1 cellular context compared by ENCODE assay signal in genomic region chr10:72260588-72261322, GRCh38.
TF ChIP-seq lines count a peak whose summit lies in the region.

No MANE protein-coding gene starts in this region.

TF ChIP-seq in HepG2, 621 proteins besides CTCF, POLR2A, EP300 and RAD21 (continued from another document and continues in another):
- TF ChIP-seq, protein P1, sequence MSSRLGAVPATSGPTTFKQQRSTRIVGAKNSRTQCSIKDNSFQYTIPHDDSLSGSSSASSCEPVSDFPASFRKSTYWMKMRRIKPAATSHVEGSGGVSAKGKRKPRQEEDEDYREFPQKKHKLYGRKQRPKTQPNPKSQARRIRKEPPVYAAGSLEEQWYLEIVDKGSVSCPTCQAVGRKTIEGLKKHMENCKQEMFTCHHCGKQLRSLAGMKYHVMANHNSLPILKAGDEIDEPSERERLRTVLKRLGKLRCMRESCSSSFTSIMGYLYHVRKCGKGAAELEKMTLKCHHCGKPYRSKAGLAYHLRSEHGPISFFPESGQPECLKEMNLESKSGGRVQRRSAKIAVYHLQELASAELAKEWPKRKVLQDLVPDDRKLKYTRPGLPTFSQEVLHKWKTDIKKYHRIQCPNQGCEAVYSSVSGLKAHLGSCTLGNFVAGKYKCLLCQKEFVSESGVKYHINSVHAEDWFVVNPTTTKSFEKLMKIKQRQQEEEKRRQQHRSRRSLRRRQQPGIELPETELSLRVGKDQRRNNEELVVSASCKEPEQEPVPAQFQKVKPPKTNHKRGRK (CRISPR knock-in tag; IDR thresholded peaks at IDR 0.05) = 0 out of 2 replicates have a peak, but pooled peaks have one; percentile 9
- TF ChIP-seq ARID3A (IDR thresholded peaks at IDR 0.05; ENCODE audit: low read depth, low read length) (no peak), TAF15 (IDR thresholded peaks at IDR 0.05; ENCODE audit: low read depth, low read length, poor library complexity, severe bottlenecking) (no peak), MIER3 (CRISPR knock-in tag; IDR thresholded peaks at IDR 0.05; ENCODE audit: borderline replicate concordance) (no peak; the same call in 1 of the 2 replicates), ZNF569 (CRISPR knock-in tag; IDR thresholded peaks at IDR 0.05; ENCODE audit: borderline replicate concordance) (no peak), RAD51 (IDR thresholded peaks at IDR 0.05; ENCODE audit: borderline replicate concordance) (no peak), ZNF260 (CRISPR knock-in tag; IDR thresholded peaks at IDR 0.05; ENCODE audit: borderline replicate concordance, low read depth) (no peak), ZNF562 (CRISPR knock-in tag; IDR thresholded peaks at IDR 0.05; ENCODE audit: borderline replicate concordance) (no peak), ZC3H4 (CRISPR knock-in tag; IDR thresholded peaks at IDR 0.05; ENCODE audit: borderline replicate concordance) (no peak), TOPORS (CRISPR knock-in tag; IDR thresholded peaks at IDR 0.05) (0 out of 2 replicates have a peak, but pooled peaks have one; percentile 22), PHB2 (IDR thresholded peaks at IDR 0.05; ENCODE audit: partially characterized antibody) (no peak), CSRNP2 (CRISPR knock-in tag; conservative IDR thresholded peaks at IDR 0.05; ENCODE audit: low read depth) (no peak), MTA3 (CRISPR knock-in tag; IDR thresholded peaks at IDR 0.05) (no peak), SP2 (CRISPR knock-in tag; IDR thresholded peaks at IDR 0.05) (no peak), TCF12 (IDR thresholded peaks at IDR 0.05) (no peak), TCF12 (CRISPR knock-in tag; IDR thresholded peaks at IDR 0.05) (peak; percentile 43; the same call in 1 of the 2 replicates), HNRNPH1 (optimal IDR thresholded peaks at IDR 0.05; ENCODE audit: low read depth, low read length) (no peak), ZNF75D (CRISPR knock-in tag; IDR thresholded peaks at IDR 0.05; ENCODE audit: borderline replicate concordance) (no peak), ZSCAN31 (CRISPR knock-in tag; IDR thresholded peaks at IDR 0.05; ENCODE audit: low read depth) (peak; percentile 41; the same call in 1 of the 2 replicates), ZNF567 (CRISPR knock-in tag; IDR thresholded peaks at IDR 0.05; ENCODE audit: borderline replicate concordance) (0 out of 2 replicates have a peak, but pooled peaks have one; percentile 83), HNRNPUL1 (IDR thresholded peaks at IDR 0.05; ENCODE audit: low read depth, low read length) (no peak), HNF1B (CRISPR knock-in tag; IDR thresholded peaks at IDR 0.05) (peak; percentile 86), ATF1 (CRISPR knock-in tag; IDR thresholded peaks at IDR 0.05) (0 out of 2 replicates have a peak, but pooled peaks have one; percentile 12), ZFP41 (CRISPR knock-in tag; IDR thresholded peaks at IDR 0.05; ENCODE audit: borderline replicate concordance) (peak; percentile 35; the same call in 1 of the 2 replicates), EZH2 (conservative IDR thresholded peaks at IDR 0.05; ENCODE audit: low read depth, low read length) (no peak), RNF2 (conservative IDR thresholded peaks at IDR 0.05; ENCODE audit: low read depth) (no peak), HDAC6 (IDR thresholded peaks at IDR 0.05; ENCODE audit: low read depth, low read length) (no peak), ISX (CRISPR knock-in tag; conservative IDR thresholded peaks at IDR 0.05) (no peak), HOXA5 (CRISPR knock-in tag; IDR thresholded peaks at IDR 0.05) (peak; percentile 21), MTA1 (CRISPR knock-in tag; IDR thresholded peaks at IDR 0.05; ENCODE audit: borderline replicate concordance) (peak; percentile 68; the same call in 1 of the 2 replicates), ZFP36 (IDR thresholded peaks at IDR 0.05; ENCODE audit: borderline replicate concordance, low read depth, low read length, partially characterized antibody) (no peak), ZNF550 (CRISPR knock-in tag; IDR thresholded peaks at IDR 0.05; ENCODE audit: borderline replicate concordance) (no peak)
- TF ChIP-seq, protein P2, sequence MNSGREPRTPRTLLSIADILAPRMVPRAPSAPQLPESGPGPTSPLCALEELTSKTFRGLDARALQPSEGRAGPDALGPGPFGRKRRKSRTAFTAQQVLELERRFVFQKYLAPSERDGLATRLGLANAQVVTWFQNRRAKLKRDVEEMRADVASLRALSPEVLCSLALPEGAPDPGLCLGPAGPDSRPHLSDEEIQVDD (CRISPR knock-in tag; IDR thresholded peaks at IDR 0.05; ENCODE audit: borderline replicate concordance) = no peak
- TF ChIP-seq, protein P3, sequence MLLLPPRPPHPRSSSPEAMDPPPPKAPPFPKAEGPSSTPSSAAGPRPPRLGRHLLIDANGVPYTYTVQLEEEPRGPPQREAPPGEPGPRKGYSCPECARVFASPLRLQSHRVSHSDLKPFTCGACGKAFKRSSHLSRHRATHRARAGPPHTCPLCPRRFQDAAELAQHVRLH (CRISPR knock-in tag; IDR thresholded peaks at IDR 0.05; ENCODE audit: borderline replicate concordance, low read depth) = peak; percentile 97
- TF ChIP-seq, protein P4, sequence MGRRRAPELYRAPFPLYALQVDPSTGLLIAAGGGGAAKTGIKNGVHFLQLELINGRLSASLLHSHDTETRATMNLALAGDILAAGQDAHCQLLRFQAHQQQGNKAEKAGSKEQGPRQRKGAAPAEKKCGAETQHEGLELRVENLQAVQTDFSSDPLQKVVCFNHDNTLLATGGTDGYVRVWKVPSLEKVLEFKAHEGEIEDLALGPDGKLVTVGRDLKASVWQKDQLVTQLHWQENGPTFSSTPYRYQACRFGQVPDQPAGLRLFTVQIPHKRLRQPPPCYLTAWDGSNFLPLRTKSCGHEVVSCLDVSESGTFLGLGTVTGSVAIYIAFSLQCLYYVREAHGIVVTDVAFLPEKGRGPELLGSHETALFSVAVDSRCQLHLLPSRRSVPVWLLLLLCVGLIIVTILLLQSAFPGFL (CRISPR knock-in tag; IDR thresholded peaks at IDR 0.05) = no peak
- TF ChIP-seq, protein P5, sequence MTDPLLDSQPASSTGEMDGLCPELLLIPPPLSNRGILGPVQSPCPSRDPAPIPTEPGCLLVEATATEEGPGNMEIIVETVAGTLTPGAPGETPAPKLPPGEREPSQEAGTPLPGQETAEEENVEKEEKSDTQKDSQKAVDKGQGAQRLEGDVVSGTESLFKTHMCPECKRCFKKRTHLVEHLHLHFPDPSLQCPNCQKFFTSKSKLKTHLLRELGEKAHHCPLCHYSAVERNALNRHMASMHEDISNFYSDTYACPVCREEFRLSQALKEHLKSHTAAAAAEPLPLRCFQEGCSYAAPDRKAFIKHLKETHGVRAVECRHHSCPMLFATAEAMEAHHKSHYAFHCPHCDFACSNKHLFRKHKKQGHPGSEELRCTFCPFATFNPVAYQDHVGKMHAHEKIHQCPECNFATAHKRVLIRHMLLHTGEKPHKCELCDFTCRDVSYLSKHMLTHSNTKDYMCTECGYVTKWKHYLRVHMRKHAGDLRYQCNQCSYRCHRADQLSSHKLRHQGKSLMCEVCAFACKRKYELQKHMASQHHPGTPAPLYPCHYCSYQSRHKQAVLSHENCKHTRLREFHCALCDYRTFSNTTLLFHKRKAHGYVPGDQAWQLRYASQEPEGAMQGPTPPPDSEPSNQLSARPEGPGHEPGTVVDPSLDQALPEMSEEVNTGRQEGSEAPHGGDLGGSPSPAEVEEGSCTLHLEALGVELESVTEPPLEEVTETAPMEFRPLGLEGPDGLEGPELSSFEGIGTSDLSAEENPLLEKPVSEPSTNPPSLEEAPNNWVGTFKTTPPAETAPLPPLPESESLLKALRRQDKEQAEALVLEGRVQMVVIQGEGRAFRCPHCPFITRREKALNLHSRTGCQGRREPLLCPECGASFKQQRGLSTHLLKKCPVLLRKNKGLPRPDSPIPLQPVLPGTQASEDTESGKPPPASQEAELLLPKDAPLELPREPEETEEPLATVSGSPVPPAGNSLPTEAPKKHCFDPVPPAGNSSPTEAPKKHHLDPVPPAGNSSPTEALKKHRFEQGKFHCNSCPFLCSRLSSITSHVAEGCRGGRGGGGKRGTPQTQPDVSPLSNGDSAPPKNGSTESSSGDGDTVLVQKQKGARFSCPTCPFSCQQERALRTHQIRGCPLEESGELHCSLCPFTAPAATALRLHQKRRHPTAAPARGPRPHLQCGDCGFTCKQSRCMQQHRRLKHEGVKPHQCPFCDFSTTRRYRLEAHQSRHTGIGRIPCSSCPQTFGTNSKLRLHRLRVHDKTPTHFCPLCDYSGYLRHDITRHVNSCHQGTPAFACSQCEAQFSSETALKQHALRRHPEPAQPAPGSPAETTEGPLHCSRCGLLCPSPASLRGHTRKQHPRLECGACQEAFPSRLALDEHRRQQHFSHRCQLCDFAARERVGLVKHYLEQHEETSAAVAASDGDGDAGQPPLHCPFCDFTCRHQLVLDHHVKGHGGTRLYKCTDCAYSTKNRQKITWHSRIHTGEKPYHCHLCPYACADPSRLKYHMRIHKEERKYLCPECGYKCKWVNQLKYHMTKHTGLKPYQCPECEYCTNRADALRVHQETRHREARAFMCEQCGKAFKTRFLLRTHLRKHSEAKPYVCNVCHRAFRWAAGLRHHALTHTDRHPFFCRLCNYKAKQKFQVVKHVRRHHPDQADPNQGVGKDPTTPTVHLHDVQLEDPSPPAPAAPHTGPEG (CRISPR knock-in tag; IDR thresholded peaks at IDR 0.05) = 0 out of 2 replicates have a peak, but pooled peaks have one; percentile 56
- TF ChIP-seq, protein P6, sequence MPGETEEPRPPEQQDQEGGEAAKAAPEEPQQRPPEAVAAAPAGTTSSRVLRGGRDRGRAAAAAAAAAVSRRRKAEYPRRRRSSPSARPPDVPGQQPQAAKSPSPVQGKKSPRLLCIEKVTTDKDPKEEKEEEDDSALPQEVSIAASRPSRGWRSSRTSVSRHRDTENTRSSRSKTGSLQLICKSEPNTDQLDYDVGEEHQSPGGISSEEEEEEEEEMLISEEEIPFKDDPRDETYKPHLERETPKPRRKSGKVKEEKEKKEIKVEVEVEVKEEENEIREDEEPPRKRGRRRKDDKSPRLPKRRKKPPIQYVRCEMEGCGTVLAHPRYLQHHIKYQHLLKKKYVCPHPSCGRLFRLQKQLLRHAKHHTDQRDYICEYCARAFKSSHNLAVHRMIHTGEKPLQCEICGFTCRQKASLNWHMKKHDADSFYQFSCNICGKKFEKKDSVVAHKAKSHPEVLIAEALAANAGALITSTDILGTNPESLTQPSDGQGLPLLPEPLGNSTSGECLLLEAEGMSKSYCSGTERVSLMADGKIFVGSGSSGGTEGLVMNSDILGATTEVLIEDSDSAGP (CRISPR knock-in tag; IDR thresholded peaks at IDR 0.05; ENCODE audit: borderline replicate concordance) = peak; percentile 73
- TF ChIP-seq, protein P7, sequence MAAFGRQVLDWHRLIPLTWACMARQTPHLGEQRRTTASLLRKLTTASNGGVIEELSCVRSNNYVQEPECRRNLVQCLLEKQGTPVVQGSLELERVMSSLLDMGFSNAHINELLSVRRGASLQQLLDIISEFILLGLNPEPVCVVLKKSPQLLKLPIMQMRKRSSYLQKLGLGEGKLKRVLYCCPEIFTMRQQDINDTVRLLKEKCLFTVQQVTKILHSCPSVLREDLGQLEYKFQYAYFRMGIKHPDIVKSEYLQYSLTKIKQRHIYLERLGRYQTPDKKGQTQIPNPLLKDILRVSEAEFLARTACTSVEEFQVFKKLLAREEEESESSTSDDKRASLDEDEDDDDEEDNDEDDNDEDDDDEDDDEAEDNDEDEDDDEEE (CRISPR knock-in tag; IDR thresholded peaks at IDR 0.05) = no peak
- TF ChIP-seq, protein P8, sequence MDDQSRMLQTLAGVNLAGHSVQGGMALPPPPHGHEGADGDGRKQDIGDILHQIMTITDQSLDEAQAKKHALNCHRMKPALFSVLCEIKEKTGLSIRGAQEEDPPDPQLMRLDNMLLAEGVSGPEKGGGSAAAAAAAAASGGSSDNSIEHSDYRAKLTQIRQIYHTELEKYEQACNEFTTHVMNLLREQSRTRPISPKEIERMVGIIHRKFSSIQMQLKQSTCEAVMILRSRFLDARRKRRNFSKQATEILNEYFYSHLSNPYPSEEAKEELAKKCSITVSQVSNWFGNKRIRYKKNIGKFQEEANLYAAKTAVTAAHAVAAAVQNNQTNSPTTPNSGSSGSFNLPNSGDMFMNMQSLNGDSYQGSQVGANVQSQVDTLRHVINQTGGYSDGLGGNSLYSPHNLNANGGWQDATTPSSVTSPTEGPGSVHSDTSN (CRISPR knock-in tag; IDR thresholded peaks at IDR 0.05; ENCODE audit: borderline replicate concordance) = no peak
